Comparison of ENCODE assay signal across 1 cellular context in genomic region chr13:98252931-98253470, GRCh38.
TF ChIP-seq lines count a peak whose summit lies in the region.

No MANE protein-coding gene starts in this region.

TF ChIP-seq in HepG2, 621 proteins besides CTCF, POLR2A, EP300 and RAD21 (continued from another document):
- TF ChIP-seq, protein P1, sequence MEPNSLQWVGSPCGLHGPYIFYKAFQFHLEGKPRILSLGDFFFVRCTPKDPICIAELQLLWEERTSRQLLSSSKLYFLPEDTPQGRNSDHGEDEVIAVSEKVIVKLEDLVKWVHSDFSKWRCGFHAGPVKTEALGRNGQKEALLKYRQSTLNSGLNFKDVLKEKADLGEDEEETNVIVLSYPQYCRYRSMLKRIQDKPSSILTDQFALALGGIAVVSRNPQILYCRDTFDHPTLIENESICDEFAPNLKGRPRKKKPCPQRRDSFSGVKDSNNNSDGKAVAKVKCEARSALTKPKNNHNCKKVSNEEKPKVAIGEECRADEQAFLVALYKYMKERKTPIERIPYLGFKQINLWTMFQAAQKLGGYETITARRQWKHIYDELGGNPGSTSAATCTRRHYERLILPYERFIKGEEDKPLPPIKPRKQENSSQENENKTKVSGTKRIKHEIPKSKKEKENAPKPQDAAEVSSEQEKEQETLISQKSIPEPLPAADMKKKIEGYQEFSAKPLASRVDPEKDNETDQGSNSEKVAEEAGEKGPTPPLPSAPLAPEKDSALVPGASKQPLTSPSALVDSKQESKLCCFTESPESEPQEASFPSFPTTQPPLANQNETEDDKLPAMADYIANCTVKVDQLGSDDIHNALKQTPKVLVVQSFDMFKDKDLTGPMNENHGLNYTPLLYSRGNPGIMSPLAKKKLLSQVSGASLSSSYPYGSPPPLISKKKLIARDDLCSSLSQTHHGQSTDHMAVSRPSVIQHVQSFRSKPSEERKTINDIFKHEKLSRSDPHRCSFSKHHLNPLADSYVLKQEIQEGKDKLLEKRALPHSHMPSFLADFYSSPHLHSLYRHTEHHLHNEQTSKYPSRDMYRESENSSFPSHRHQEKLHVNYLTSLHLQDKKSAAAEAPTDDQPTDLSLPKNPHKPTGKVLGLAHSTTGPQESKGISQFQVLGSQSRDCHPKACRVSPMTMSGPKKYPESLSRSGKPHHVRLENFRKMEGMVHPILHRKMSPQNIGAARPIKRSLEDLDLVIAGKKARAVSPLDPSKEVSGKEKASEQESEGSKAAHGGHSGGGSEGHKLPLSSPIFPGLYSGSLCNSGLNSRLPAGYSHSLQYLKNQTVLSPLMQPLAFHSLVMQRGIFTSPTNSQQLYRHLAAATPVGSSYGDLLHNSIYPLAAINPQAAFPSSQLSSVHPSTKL (CRISPR knock-in tag; IDR thresholded peaks at IDR 0.05), result peak; percentile 18; the same call in 1 of the 2 replicates
- TF ChIP-seq ARNTL (CRISPR knock-in tag; IDR thresholded peaks at IDR 0.05), result no peak
- TF ChIP-seq, protein P2, sequence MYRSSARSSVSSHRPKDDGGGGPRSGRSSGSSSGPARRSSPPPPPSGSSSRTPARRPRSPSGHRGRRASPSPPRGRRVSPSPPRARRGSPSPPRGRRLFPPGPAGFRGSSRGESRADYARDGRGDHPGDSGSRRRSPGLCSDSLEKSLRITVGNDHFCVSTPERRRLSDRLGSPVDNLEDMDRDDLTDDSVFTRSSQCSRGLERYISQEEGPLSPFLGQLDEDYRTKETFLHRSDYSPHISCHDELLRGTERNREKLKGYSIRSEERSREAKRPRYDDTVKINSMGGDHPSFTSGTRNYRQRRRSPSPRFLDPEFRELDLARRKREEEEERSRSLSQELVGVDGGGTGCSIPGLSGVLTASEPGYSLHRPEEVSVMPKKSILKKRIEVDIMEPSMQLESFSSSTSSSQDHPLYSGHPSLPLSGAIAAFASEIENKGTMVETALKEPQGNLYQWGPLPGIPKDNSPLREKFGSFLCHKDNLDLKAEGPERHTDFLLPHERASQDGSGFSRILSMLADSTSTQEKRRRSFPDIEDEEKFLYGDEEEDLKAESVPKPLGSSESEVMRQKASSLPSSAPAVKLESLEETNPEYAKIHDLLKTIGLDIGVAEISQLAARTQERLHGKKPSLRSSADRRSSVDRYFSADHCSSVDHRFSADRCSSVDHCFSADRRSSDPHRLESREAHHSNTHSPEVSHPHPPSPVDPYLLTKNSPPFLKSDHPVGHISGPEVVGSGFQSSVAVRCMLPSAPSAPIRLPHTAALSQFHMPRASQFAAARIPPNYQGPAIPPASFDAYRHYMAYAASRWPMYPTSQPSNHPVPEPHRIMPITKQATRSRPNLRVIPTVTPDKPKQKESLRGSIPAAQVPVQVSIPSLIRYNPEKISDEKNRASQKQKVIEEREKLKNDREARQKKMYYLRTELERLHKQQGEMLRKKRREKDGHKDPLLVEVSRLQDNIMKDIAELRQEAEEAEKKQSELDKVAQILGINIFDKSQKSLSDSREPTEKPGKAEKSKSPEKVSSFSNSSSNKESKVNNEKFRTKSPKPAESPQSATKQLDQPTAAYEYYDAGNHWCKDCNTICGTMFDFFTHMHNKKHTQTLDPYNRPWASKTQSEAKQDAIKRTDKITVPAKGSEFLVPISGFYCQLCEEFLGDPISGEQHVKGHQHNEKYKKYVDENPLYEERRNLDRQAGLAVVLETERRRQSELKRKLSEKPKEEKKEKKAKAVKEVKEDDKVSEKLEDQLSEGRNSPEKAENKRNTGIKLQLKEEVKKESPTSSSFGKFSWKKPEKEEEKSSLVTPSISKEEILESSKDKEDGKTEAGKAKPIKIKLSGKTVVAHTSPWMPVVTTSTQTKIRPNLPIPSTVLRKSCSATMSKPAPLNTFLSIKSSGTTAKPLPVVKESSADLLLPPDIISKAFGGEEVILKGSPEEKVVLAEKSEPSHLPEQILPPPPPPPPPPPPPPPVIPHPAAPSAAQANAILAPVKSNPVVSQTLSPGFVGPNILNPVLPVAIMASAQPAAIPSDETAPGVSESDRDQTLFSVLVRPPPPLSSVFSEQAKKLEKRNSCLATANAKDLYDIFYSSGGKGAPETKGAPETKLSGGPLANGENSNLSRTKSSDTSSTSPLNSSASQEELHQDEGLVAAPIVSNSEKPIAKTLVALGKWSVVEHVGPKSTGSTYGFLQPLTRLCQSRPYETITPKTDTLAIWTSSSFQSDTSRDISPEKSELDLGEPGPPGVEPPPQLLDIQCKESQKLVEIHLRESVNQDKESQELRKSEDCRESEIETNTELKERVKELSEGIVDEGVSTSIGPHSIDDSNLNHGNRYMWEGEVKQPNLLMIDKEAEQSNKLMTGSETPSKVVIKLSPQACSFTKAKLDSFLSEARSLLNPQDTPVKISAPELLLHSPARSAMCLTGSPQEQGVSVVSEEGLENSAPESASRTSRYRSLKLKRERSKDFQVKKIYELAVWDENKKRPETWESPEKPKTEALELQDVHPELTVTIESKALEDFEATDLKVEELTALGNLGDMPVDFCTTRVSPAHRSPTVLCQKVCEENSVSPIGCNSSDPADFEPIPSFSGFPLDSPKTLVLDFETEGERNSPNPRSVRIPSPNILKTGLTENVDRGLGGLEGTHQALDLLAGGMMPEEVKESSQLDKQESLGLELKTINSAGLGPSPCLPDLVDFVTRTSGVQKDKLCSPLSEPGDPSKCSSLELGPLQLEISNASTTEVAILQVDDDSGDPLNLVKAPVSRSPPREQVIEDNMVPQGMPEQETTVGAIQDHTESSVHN (CRISPR knock-in tag; IDR thresholded peaks at IDR 0.05), result no peak
- TF ChIP-seq SP4 (CRISPR knock-in tag; IDR thresholded peaks at IDR 0.05), result no peak
- TF ChIP-seq ZNF569 (CRISPR knock-in tag; IDR thresholded peaks at IDR 0.05; ENCODE audit: borderline replicate concordance), result no peak
- TF ChIP-seq MATR3 (CRISPR knock-in tag; IDR thresholded peaks at IDR 0.05), result no peak
- TF ChIP-seq SMARCE1 (IDR thresholded peaks at IDR 0.05; ENCODE audit: borderline replicate concordance), result no peak
- no peak for TF ChIP-seq FUBP1 (CRISPR knock-in tag; IDR thresholded peaks at IDR 0.05; ENCODE audit: borderline replicate concordance)
- peak; percentile 86 for TF ChIP-seq FOSL2 (CRISPR knock-in tag; IDR thresholded peaks at IDR 0.05)
TF ChIP-seq in HepG2: peak in this region for 2.
